In genomic region chr20:34004227-34004626, GRCh38 we compare ENCODE assay signal across 30 cellular contexts.
"Had no signal": no experiment of that assay in that cellular context is flagged by ENCODE, and none has a peak within 500 bp of the region (broad histone marks: within the 10 kb centered on the region; RNA-seq: fewer than 3 reads in every experiment).

No MANE protein-coding gene starts in this region.

- H3K9me3 Mint-ChIP-seq: activated CD4-positive, alpha-beta memory T cell treated with anti-CD3 and anti-CD28 coated beads for 36 hours; activated naive CD4-positive, alpha-beta T cell treated with anti-CD3 and anti-CD28 coated beads, Interleukin-2, amount 50 U/mL, for 24 hours; activated naive CD8-positive, alpha-beta T cell treated with anti-CD3 and anti-CD28 coated beads, Interleukin-2, amount 50 U/mL, for 24 hours; activated T-cell treated with anti-CD3 and anti-CD28 coated beads, Interleukin-2, amount 50 U/mL, for 4 hours; activated T-helper 2 cell treated with anti-CD3 and anti-CD28 coated beads, Interferon-gamma antibody, Interleukin-2, Interleukin-4, amounts not matched to agents 10 μg/mL and 5 μg/mL and 100 μg/mL, durations not matched to agents 14 hours and 24 hours and 36 hours; central memory CD8-positive, alpha-beta T cell; endodermal cell; immature natural killer cell had no signal

- DNase-seq: activated CD4-positive, alpha-beta memory T cell treated with anti-CD3 and anti-CD28 coated beads for 36 hours; activated CD4-positive, alpha-beta T cell treated with anti-CD3 and anti-CD28 coated beads for 48 hours; activated CD8-positive, alpha-beta memory T cell treated with anti-CD3 and anti-CD28 coated beads, Interleukin-2, amount 50 U/mL, for 4 hours; activated naive CD8-positive, alpha-beta T cell treated with anti-CD3 and anti-CD28 coated beads, Interleukin-2, amount 50 U/mL, for 24 hours; activated T-cell treated with anti-CD3 and anti-CD28 coated beads, Interleukin-2, amount 50 U/mL, for 4 hours; endodermal cell; foreskin keratinocyte; heart left ventricle; hypothalamus; immature natural killer cell; kidney; left colon; mammary epithelial cell; nucleus accumbens; psoas muscle; stimulated activated CD4-positive, alpha-beta T cell treated with anti-CD3 and anti-CD28 coated beads, Interleukin-2, amount 100 ng/mL, for 24 hours; stimulated activated naive CD4-positive, alpha-beta T cell; T-helper 1 cell; tibial artery had no signal

- ATAC-seq: activated naive CD8-positive, alpha-beta T cell treated with anti-CD3 and anti-CD28 coated beads, Interleukin-2, amount 50 U/mL, for 24 hours; activated T-cell treated with anti-CD3 and anti-CD28 coated beads, Interleukin-2, amount 50 U/mL, for 4 hours; foreskin keratinocyte; heart left ventricle; left colon; psoas muscle had no signal

- H2AFZ ChIP-seq: parathyroid adenoma had no signal

- H3K36me3 ChIP-seq: esophagus muscularis mucosa, suprapubic skin, tibial artery had no signal

- H3K27ac Mint-ChIP-seq: activated CD4-positive, alpha-beta memory T cell treated with anti-CD3 and anti-CD28 coated beads for 36 hours; activated naive CD8-positive, alpha-beta T cell treated with anti-CD3 and anti-CD28 coated beads, Interleukin-2, amount 50 U/mL, for 24 hours; activated T-helper 2 cell treated with anti-CD3 and anti-CD28 coated beads, Interferon-gamma antibody, Interleukin-2, Interleukin-4, amounts not matched to agents 10 μg/mL and 5 μg/mL and 100 μg/mL, durations not matched to agents 14 hours and 24 hours and 36 hours; dendritic cell treated with granulocyte-macrophage colony-stimulating factor and Interleukin-4, amounts not matched to agents 40 ng/mL and 50 ng/mL, for 4 days had no signal

- H3K4me3 Mint-ChIP-seq: activated CD4-positive, alpha-beta memory T cell treated with anti-CD3 and anti-CD28 coated beads for 36 hours; activated naive CD4-positive, alpha-beta T cell treated with anti-CD3 and anti-CD28 coated beads, Interleukin-2, amount 50 U/mL, for 24 hours; activated naive CD8-positive, alpha-beta T cell treated with anti-CD3 and anti-CD28 coated beads, Interleukin-2, amount 50 U/mL, for 24 hours; activated T-cell treated with anti-CD3 and anti-CD28 coated beads, Interleukin-2, amount 50 U/mL, for 4 hours; central memory CD8-positive, alpha-beta T cell; dendritic cell treated with granulocyte-macrophage colony-stimulating factor and Interleukin-4, amounts not matched to agents 40 ng/mL and 50 ng/mL, for 4 days; endodermal cell; immature natural killer cell; neural crest cell had no signal

- H3K27ac ChIP-seq: esophagus muscularis mucosa, foreskin keratinocyte, heart left ventricle, parathyroid adenoma, psoas muscle, suprapubic skin, tibial artery, VCaP had no signal

- H3K9me3 ChIP-seq: esophagus muscularis mucosa, heart left ventricle, psoas muscle, suprapubic skin, tibial artery had no signal

- H3K4me3 ChIP-seq: esophagus muscularis mucosa, heart left ventricle, psoas muscle, smooth muscle cell, suprapubic skin, tibial artery had no signal

- H3K9ac ChIP-seq: parathyroid adenoma had no signal

- H3K36me3 Mint-ChIP-seq: immature natural killer cell had no signal

- H3K4me2 ChIP-seq: smooth muscle cell had no signal

- H3K27me3 Mint-ChIP-seq: activated CD4-positive, alpha-beta memory T cell treated with anti-CD3 and anti-CD28 coated beads for 36 hours; activated naive CD4-positive, alpha-beta T cell treated with anti-CD3 and anti-CD28 coated beads, Interleukin-2, amount 50 U/mL, for 24 hours; activated naive CD8-positive, alpha-beta T cell treated with anti-CD3 and anti-CD28 coated beads, Interleukin-2, amount 50 U/mL, for 24 hours; central memory CD8-positive, alpha-beta T cell; dendritic cell treated with granulocyte-macrophage colony-stimulating factor and Interleukin-4, amounts not matched to agents 40 ng/mL and 50 ng/mL, for 4 days had no signal

- H3K4me1 ChIP-seq: foreskin keratinocyte, parathyroid adenoma had no signal

- H3K27me3 ChIP-seq: esophagus muscularis mucosa, foreskin keratinocyte, heart left ventricle, suprapubic skin, tibial artery had no signal

- FAIRE-seq: bronchial epithelial cell, kidney had no signal
